ENCODE assay signal across 11 cellular contexts in genomic region chr7:134619627-134620331, GRCh38. TPM values are rescaled to one million over a fixed set of nuclear protein-coding genes. Genes with fewer than 3 reads are reported as not detected.
DNase-seq lines count a peak whose midpoint lies in the region; ATAC-seq, FAIRE-seq and TF ChIP-seq lines count a peak whose summit lies in the region.
"Had no signal": no experiment of that assay in that cellular context is flagged by ENCODE, and none has a peak within 500 bp of the region (broad histone marks: within the 10 kb centered on the region; RNA-seq: fewer than 3 reads in every experiment).

No MANE protein-coding gene starts in this region.

- POLR2A ChIA-PET in HepG2 (lab: Yijun Ruan, JAX), result no interaction called here

- H3K4me2 ChIP-seq in HepG2 (ENCODE audit: low read depth, low read length), result no peak overlapping the region

- 8% methylated on average over 2 of the region's 2 CpGs for WGBS in HepG2 (ENCODE audit: low lambda C conversion rate)
- WGBS in right lobe of liver (ENCODE audit: insufficient coverage, low coverage, low lambda C conversion rate, missing lambda C conversion rate), result 47% methylated on average over 2 of the region's 2 CpGs

- TF ChIP-seq RAD21 in HepG2 (CRISPR knock-in tag; IDR thresholded peaks at IDR 0.05), result no peak

- ATAC-seq in HepG2 (no peak), right lobe of liver (no peak), SK-N-SH treated with all-trans-retinoic acid at 6 μM for 48 hours (peak; percentile 73), GM18519 (IDR thresholded peaks at IDR 0.05; ENCODE audit: low FRiP score, unreplicated experiment) (no peak), HG03460 (IDR thresholded peaks at IDR 0.05; ENCODE audit: unreplicated experiment) (no peak)
- ATAC-seq: activated T-cell treated with anti-CD3 and anti-CD28 coated beads, Interleukin-2, amount 50 U/mL, for 4 hours had no signal

- no peak overlapping the region for H3K4me3 ChIP-seq in HepG2 (replicated peaks in 1 of 3; ENCODE audit: insufficient read depth in 1 of 3, low read depth in 2 of 3, low read length in 3 of 3)
- no peak overlapping the region for H3K4me3 ChIP-seq in right lobe of liver
- no peak overlapping the region for H3K4me3 ChIP-seq in fibroblast of villous mesenchyme (ENCODE audit: low read depth, low read length)
- H3K4me3 ChIP-seq: dorsolateral prefrontal cortex had no signal

- CTCF ChIA-PET in HepG2 (lab: Yijun Ruan, JAX; ENCODE audit: low intra/inter-chr PET ratio, low total read pairs), result no interaction called here

- no peaks in the 10 kb centered on the region for H3K79me2 ChIP-seq in HepG2 (ENCODE audit: insufficient read depth, low read length)

- BruUV-seq in HepG2 (replicated peaks; lab: Mats Ljungman, UMichigan), result no TSS peak

- in situ Hi-C loops in HepG2 (cut with HindIII; ENCODE audit: extremely low pct_ligation_motif_present, low pct_unique_long_range_greater_than_20kb), result no loop called here

- TF ChIP-seq EP300 in HepG2 (IDR thresholded peaks at IDR 0.05; ENCODE audit: low read depth in 2 of 2, low read length in 2 of 2) (no peak), HepG2 (CRISPR knock-in tag; IDR thresholded peaks at IDR 0.05; ENCODE audit: borderline replicate concordance) (no peak)

- TF ChIP-seq CTCF in HepG2 (CRISPR knock-in tag; IDR thresholded peaks at IDR 0.05) (no peak), right lobe of liver (IDR thresholded peaks at IDR 0.05) (no peak), fibroblast of villous mesenchyme (IDR thresholded peaks at IDR 0.05; ENCODE audit: insufficient read depth, low read depth, low read length) (no peak)

- no peaks in the 10 kb centered on the region for H3K36me3 ChIP-seq in HepG2 (replicated peaks in 1 of 2; ENCODE audit: control insufficient read depth in 1 of 2, insufficient read depth in 2 of 2, low read length in 2 of 2)
- no peaks in the 10 kb centered on the region for H3K36me3 ChIP-seq in right lobe of liver

- DNase-seq in HepG2 (ENCODE audit: low spot score) (no peak), right lobe of liver (no peak), fibroblast of villous mesenchyme (ENCODE audit: low read depth) (peak; percentile 72), NCI-H524 treated with DMSO at 0.1 percent for 48 hours (lab: John Stamatoyannopoulos, UW) (no peak), NCI-H1105 (lab: John Stamatoyannopoulos, UW) (no peak)
- DNase-seq: activated T-cell treated with anti-CD3 and anti-CD28 coated beads, Interleukin-2, amount 50 U/mL, for 4 hours had no signal

- H3K9me3 ChIP-seq in HepG2 (ENCODE audit: low read length) (no peaks in the 10 kb centered on the region), right lobe of liver (no peaks in the 10 kb centered on the region)

- intact Hi-C loops in HepG2 (cut with micrococcal nuclease; ENCODE audit: unreplicated experiment) (no loop called here), right lobe of liver (cut with DNase I) (loop anchor here in 1 of 2 donors (10.0 kb wide), 1 partner anchor 185 kb away; no protein-coding TSS in a partner anchor)

- TF ChIP-seq POLR2A in HepG2 (IDR thresholded peaks at IDR 0.05; ENCODE audit: insufficient read depth in 1 of 2, low read depth in 2 of 2, low read length in 2 of 2) (no peak), right lobe of liver (IDR thresholded peaks at IDR 0.05) (no peak)

- FAIRE-seq in HepG2 (lab: Jason Lieb, UNC), result no peak
- FAIRE-seq: GM18507 had no signal

- H3K4me1 ChIP-seq in HepG2 (ENCODE audit: insufficient read depth, low read length) (no peaks in the 10 kb centered on the region), right lobe of liver (no peaks in the 10 kb centered on the region)

- H4K20me1 ChIP-seq in HepG2 (ENCODE audit: insufficient read depth, low read length), result no peaks in the 10 kb centered on the region

- H3K27ac ChIP-seq in HepG2 (ENCODE audit: extremely low read length, insufficient read depth, low read length), result no peak overlapping the region
- H3K27ac ChIP-seq in right lobe of liver, result no peak overlapping the region

- H3K9ac ChIP-seq in HepG2 (ENCODE audit: insufficient read depth, low read depth, low read length), result no peak overlapping the region

- peaks cover 0 to 8% of the 10 kb centered on the region in 2 experiments; a peak in 1 of 5 replicates for H3K27me3 ChIP-seq in HepG2 (ENCODE audit: control insufficient read depth in 1 of 2, insufficient read depth in 2 of 2, low read length in 2 of 2)
- H3K27me3 ChIP-seq in right lobe of liver, result peaks cover 0 to 3% of the 10 kb centered on the region in 2 donors

- H2AFZ ChIP-seq in HepG2 (ENCODE audit: low read length), result no peak overlapping the region

TF ChIP-seq in HepG2, 621 proteins besides CTCF, POLR2A, EP300 and RAD21:
- TF ChIP-seq HDAC1 (CRISPR knock-in tag; IDR thresholded peaks at IDR 0.05) (no peak), ATF7 (IDR thresholded peaks at IDR 0.05) (peak; percentile 50), ATF7 (CRISPR knock-in tag; IDR thresholded peaks at IDR 0.05) (no peak), CREB1 (IDR thresholded peaks at IDR 0.05) (peak; percentile 51; the same call in 1 of the 2 replicates), CREB1 (CRISPR knock-in tag; IDR thresholded peaks at IDR 0.05) (no peak)
TF ChIP-seq in HepG2: peak in this region for 2.

TF ChIP-seq in SK-N-SH treated with all-trans-retinoic acid at 6 μM for 48 hours, 23 proteins besides CTCF, POLR2A, EP300 and RAD21 (continues in another document):
- TF ChIP-seq ESRRG (CRISPR knock-in tag; IDR thresholded peaks at IDR 0.05), result no peak
- TF ChIP-seq CSDC2 (CRISPR knock-in tag; IDR thresholded peaks at IDR 0.05), result no peak
- TF ChIP-seq BACH2 (CRISPR knock-in tag; IDR thresholded peaks at IDR 0.05; ENCODE audit: borderline replicate concordance), result no peak
- no peak for TF ChIP-seq ZNF70 (CRISPR knock-in tag; IDR thresholded peaks at IDR 0.05)
- no peak for TF ChIP-seq GLIS3 (CRISPR knock-in tag; IDR thresholded peaks at IDR 0.05)
- TF ChIP-seq OSR1 (CRISPR knock-in tag; IDR thresholded peaks at IDR 0.05), result no peak
- no peak for TF ChIP-seq ARNTL (CRISPR knock-in tag; IDR thresholded peaks at IDR 0.05; ENCODE audit: borderline replicate concordance, low read depth)
- TF ChIP-seq POU6F1 (CRISPR knock-in tag; IDR thresholded peaks at IDR 0.05; ENCODE audit: borderline replicate concordance, low read depth), result no peak
- no peak for TF ChIP-seq RARB (CRISPR knock-in tag; IDR thresholded peaks at IDR 0.05)

RNA-seq across cellular contexts. Expression of gene BPGM, which starts 26.9 kb away (rescaled TPM):
- total RNA-seq in HepG2 (2016; rRNA removed; fragmentation: Illumina TruSeq; extraction: Trizol) (7.5 and 10.7 TPM in 2 replicates), right lobe of liver (10 to 100 TPM in 1 of 6 experiments, 1 to 10 TPM in 5; 5.9 to 10.9 (median 7.3) TPM), fibroblast of villous mesenchyme (35.8 and 59.2 TPM in 2 replicates)
- 2.2 and 3.2 TPM in 2 replicates for total RNA-seq in HepG2 (2016; cell fraction: cytosol; rRNA removed; fragmentation: Illumina TruSeq; extraction: Trizol; ENCODE audit: low read depth)
- 7.6 and 10.7 TPM in 2 replicates for total RNA-seq in HepG2 (2016; cell fraction: insoluble cytoplasmic fraction; rRNA removed; fragmentation: Illumina TruSeq; extraction: Trizol)
- 7.3 and 7.9 TPM in 2 replicates for total RNA-seq in HepG2 (2016; cell fraction: membrane; rRNA removed; fragmentation: Illumina TruSeq; extraction: Trizol)
- 3.5 and 4.5 TPM in 2 replicates for total RNA-seq in HepG2 (2016; cell fraction: nucleus; rRNA removed; fragmentation: Illumina TruSeq; extraction: Trizol)
- 3.1 and 4.0 TPM in 2 replicates for polyA plus RNA-seq in HepG2 (2011; rRNA removed)
- 2.3 and 4.0 TPM in 2 replicates for polyA plus RNA-seq in HepG2 (2011; cell fraction: cytosol; rRNA removed)
- 1.1 and 2.2 TPM in 2 replicates for polyA plus RNA-seq in HepG2 (2011; cell fraction: nucleus; rRNA removed)
- polyA plus RNA-seq in HepG2 (2012), result 3.4 and 4.2 TPM in 2 replicates
- 1.8 and 2.7 TPM in 2 replicates for polyA plus RNA-seq in HepG2 (2016; cell fraction: cytosol; fragmentation: Illumina TruSeq; extraction: Trizol; ENCODE audit: low read depth)
- 10.6 and 11.1 TPM in 2 replicates for polyA plus RNA-seq in HepG2 (2016; cell fraction: insoluble cytoplasmic fraction; fragmentation: Illumina TruSeq; extraction: Trizol; ENCODE audit: low read depth)
- polyA plus RNA-seq in HepG2 (2016; cell fraction: membrane; fragmentation: Illumina TruSeq; extraction: Trizol; ENCODE audit: low read depth), result 7.4 and 7.5 TPM in 2 replicates
- polyA plus RNA-seq in HepG2 (2016; cell fraction: nucleus; fragmentation: Illumina TruSeq; extraction: Trizol; ENCODE audit: insufficient read depth, low read depth), result 3.8 and 4.5 TPM in 2 replicates
- 1.1 and 4.0 TPM in 2 replicates for polyA minus RNA-seq in HepG2 (2011; rRNA and poly(A)+ RNA removed; ENCODE audit: low replicate concordance)
- 0.88 and 2.1 TPM in 2 replicates for polyA minus RNA-seq in HepG2 (2011; cell fraction: cytosol; rRNA and poly(A)+ RNA removed)
- polyA minus RNA-seq in HepG2 (2011; cell fraction: nucleus; rRNA and poly(A)+ RNA removed), result 2.8 and 5.0 TPM in 2 replicates
